In genomic region chr20:21053002-21053762, GRCh38 we compare ENCODE assay signal across 12 cellular contexts. TPM values are rescaled to one million over a fixed set of nuclear protein-coding genes. Genes with fewer than 3 reads are reported as not detected.
A peak's percentile ranks its signal among the peaks of the same experiment; 100 is the strongest.
DNase-seq lines count a peak whose midpoint lies in the region; FAIRE-seq and TF ChIP-seq lines count a peak whose summit lies in the region.
"Had no signal": no experiment of that assay in that cellular context is flagged by ENCODE, and none has a peak within 500 bp of the region (broad histone marks: within the 10 kb centered on the region; RNA-seq: fewer than 3 reads in every experiment).

No MANE protein-coding gene starts in this region.

- H3K4me1 ChIP-seq in neuronal stem cell (ENCODE audit: control insufficient read depth in 2 of 2, insufficient read depth in 1 of 2, low read depth in 1 of 2, low read length in 2 of 2) (peaks cover 0 to 9% of the 10 kb centered on the region in 2 donors), small intestine (ENCODE audit: control insufficient read depth in 2 of 2, insufficient read depth in 1 of 2, low read depth in 1 of 2, low read length in 1 of 2) (no peaks in the 10 kb centered on the region), thyroid gland (no peaks in the 10 kb centered on the region), kidney (ENCODE audit: control insufficient read depth in 1 of 2, insufficient read depth in 1 of 2, low read depth in 1 of 2, low read length in 2 of 2) (no peaks in the 10 kb centered on the region)

- no peak overlapping the region for H3K23ac ChIP-seq in neuronal stem cell (ENCODE audit: low read depth, low read length, poor library complexity)

- no peak overlapping the region for H3K18ac ChIP-seq in neuronal stem cell (ENCODE audit: low read length)

- no peak overlapping the region for H3K4ac ChIP-seq in neuronal stem cell (ENCODE audit: low read length)

- peaks cover 0 to 12% (median 0%) of the 10 kb centered on the region in 45 donors for H3K27me3 ChIP-seq in dorsolateral prefrontal cortex
- H3K27me3 ChIP-seq in neuronal stem cell (ENCODE audit: control insufficient read depth in 3 of 3, insufficient read depth in 3 of 3, low read depth in 1 of 3, low read length in 3 of 3): peaks cover 0 to 6% (median 0%) of the 10 kb centered on the region in 3 experiments
- H3K27me3 ChIP-seq in small intestine (ENCODE audit: control insufficient read depth in 2 of 2, insufficient read depth in 2 of 2, low read length in 2 of 2): no peaks in the 10 kb centered on the region
- no peaks in the 10 kb centered on the region for H3K27me3 ChIP-seq in thyroid gland

- TF ChIP-seq CTCF in dorsolateral prefrontal cortex (IDR thresholded peaks at IDR 0.05 in 54 of 56, conservative IDR thresholded peaks at IDR 0.05 in 2 of 56; ENCODE audit: low read depth in 1 of 56, partially characterized antibody in 56 of 56) (peak in 48 of 56 donors; percentile 9 to 66 (median 42)), thyroid gland (IDR thresholded peaks at IDR 0.05) (no peak), kidney (IDR thresholded peaks at IDR 0.05; ENCODE audit: borderline replicate concordance, extremely low read depth, insufficient read depth) (no peak)

- no peak for FAIRE-seq in small intestine (lab: Jason Lieb, UNC)
- no peak for FAIRE-seq in kidney (lab: Jason Lieb, UNC)
- FAIRE-seq: A204.1 had no signal

- H3K4me2 ChIP-seq in neuronal stem cell (ENCODE audit: insufficient read depth, low read length, poor library complexity, severe bottlenecking): no peak overlapping the region

- H3K9ac ChIP-seq in neuronal stem cell (ENCODE audit: low read depth, low read length, poor library complexity) (no peak overlapping the region), kidney (ENCODE audit: low read length in 2 of 2) (no peak overlapping the region)

- intact Hi-C loops in dorsolateral prefrontal cortex (cut with DNase I): loop anchor here (5.0 kb wide), 6 partner anchors 39 to 454 kb away; partner anchors contain the start of gene KIZ (in 2 of the 2)
- intact Hi-C loops in thyroid gland (cut with DNase I): no loop called here
- intact Hi-C loops in kidney (cut with DNase I): no loop called here

- H3K27ac ChIP-seq in dorsolateral prefrontal cortex (no peak overlapping the region), neuronal stem cell (replicated peaks; ENCODE audit: low read length) (no peak overlapping the region), small intestine (ENCODE audit: low read depth in 1 of 2, low read length in 1 of 2) (no peak overlapping the region), thyroid gland (no peak overlapping the region), kidney (ENCODE audit: low read depth in 2 of 2, low read length in 2 of 2) (no peak overlapping the region)

- no peak overlapping the region for H3K14ac ChIP-seq in neuronal stem cell (ENCODE audit: low read length)

- no peak overlapping the region for H2BK120ac ChIP-seq in neuronal stem cell (ENCODE audit: low read depth, low read length)

- H2AFZ ChIP-seq in neuronal stem cell (ENCODE audit: low read length): peak overlapping the region; percentile 16

- H3K36me3 ChIP-seq in neuronal stem cell (replicated peaks in 1 of 2; ENCODE audit: control insufficient read depth in 2 of 2, insufficient read depth in 2 of 2, low read length in 2 of 2): no peaks in the 10 kb centered on the region
- H3K36me3 ChIP-seq in small intestine (ENCODE audit: control insufficient read depth in 2 of 2, insufficient read depth in 2 of 2, low read length in 2 of 2): no peaks in the 10 kb centered on the region
- no peaks in the 10 kb centered on the region for H3K36me3 ChIP-seq in thyroid gland
- no peaks in the 10 kb centered on the region for H3K36me3 ChIP-seq in kidney (ENCODE audit: control insufficient read depth in 1 of 2, insufficient read depth in 2 of 2, low read length in 2 of 2)

- no peaks in the 10 kb centered on the region for H3K9me3 ChIP-seq in neuronal stem cell (replicated peaks in 1 of 2; ENCODE audit: control insufficient read depth in 2 of 2, insufficient read depth in 1 of 2, low read depth in 1 of 2, low read length in 2 of 2)
- H3K9me3 ChIP-seq in small intestine (ENCODE audit: control insufficient read depth, low read depth): no peaks in the 10 kb centered on the region
- H3K9me3 ChIP-seq in thyroid gland: no peaks in the 10 kb centered on the region
- H3K9me3 ChIP-seq in kidney (ENCODE audit: control insufficient read depth in 1 of 2, low read length in 2 of 2): no peaks in the 10 kb centered on the region

- H4K8ac ChIP-seq in neuronal stem cell (ENCODE audit: low read depth, low read length): no peak overlapping the region

- TF ChIP-seq POLR2A in thyroid gland (IDR thresholded peaks at IDR 0.05): no peak

- DNase-seq in NCI-H1105 treated with DMSO at 0.1 percent for 48 hours (lab: John Stamatoyannopoulos, UW) (peak; percentile 44), NCI-H1105 (lab: John Stamatoyannopoulos, UW) (no peak), NCI-H2171 (lab: John Stamatoyannopoulos, UW) (peak; percentile 45), dorsolateral prefrontal cortex (peak in 3 of 10 donors; percentile 14 to 56 (median 21)), neuronal stem cell (ENCODE audit: low spot score) (no peak), small intestine (no peak), thyroid gland (no peak), kidney (no peak)
- DNase-seq: DMS53, MM.1S had no signal

- H3K4me3 ChIP-seq in dorsolateral prefrontal cortex (no peak overlapping the region), neuronal stem cell (ENCODE audit: low read length in 2 of 2) (no peak overlapping the region), small intestine (ENCODE audit: low read depth in 1 of 2, low read length in 2 of 2) (no peak overlapping the region), thyroid gland (replicated peaks in 1 of 3) (no peak overlapping the region), kidney (ENCODE audit: low read length in 2 of 2) (no peak overlapping the region)

- H2AK5ac ChIP-seq in neuronal stem cell (ENCODE audit: low read depth, low read length): no peak overlapping the region

- no peak overlapping the region for H2BK5ac ChIP-seq in neuronal stem cell (ENCODE audit: low read length)

- no peak overlapping the region for H2BK15ac ChIP-seq in neuronal stem cell (ENCODE audit: low read length)

- H2BK12ac ChIP-seq in neuronal stem cell (ENCODE audit: low read length): no peak overlapping the region

- no peak overlapping the region for H4K91ac ChIP-seq in neuronal stem cell (ENCODE audit: low read depth, low read length, poor library complexity)

- no peaks in the 10 kb centered on the region for H3K79me1 ChIP-seq in neuronal stem cell (ENCODE audit: low read depth, low read length)

- no CpG with 5 or more reads among the region's 10 CpGs for WGBS in neuronal stem cell (ENCODE audit: extremely low coverage in 2 of 2, insufficient read length in 2 of 2, insufficient replicate concordance in 1 of 2), 2 donors
- 28 to 44% (median 37%) methylated on average over 10 of the region's 10 CpGs for WGBS in small intestine, 3 donors
- WGBS in thyroid gland, 2 donors: 53 to 57% methylated on average over 10 of the region's 10 CpGs

RNA-seq across cellular contexts. Expression of gene LINC00237, which starts 53.0 kb away (rescaled TPM):
- total RNA-seq in dorsolateral prefrontal cortex: 1 to 10 TPM in 72 of 120 experiments, under 1 TPM in 33, not detected in 15; 0.46 to 5.1 (median 1.4) TPM
- polyA plus RNA-seq in neuronal stem cell (2013, experiment 1 of 2): not detected
- polyA plus RNA-seq in neuronal stem cell (2013, experiment 2 of 2): not detected
- polyA plus RNA-seq in small intestine: not detected
- under 1 TPM in 1 of 4 donors, not detected in 3; 0.33 TPM for total RNA-seq in thyroid gland
- not detected for total RNA-seq in kidney
- polyA plus RNA-seq in kidney (ENCODE audit: insufficient read depth, low read depth, low replicate concordance): not detected
- polyA plus RNA-seq: thymus had no signal

Comparison
In these comparisons a context has a peak if more than half of its experiments do, and no peak if none do; other contexts are left out.
1. DNase-seq: peak in NCI-H1105 treated with DMSO at 0.1 percent for 48 hours (single experiment) and NCI-H2171 (single experiment); none in NCI-H1105 (single experiment), neuronal stem cell (single experiment), small intestine (single experiment), thyroid gland (0 of 2) and kidney (single experiment).
2. CTCF ChIP-seq: peak in dorsolateral prefrontal cortex (48 of 56); none in thyroid gland (0 of 6) and kidney (single experiment).
3. intact Hi-C loops: an anchor here in dorsolateral prefrontal cortex (5.0 kb wide); none called in thyroid gland and kidney.